In genomic region chr17:43155666-43156065, GRCh38 we compare ENCODE assay signal across 9 cellular contexts. TPM values are rescaled to one million over a fixed set of nuclear protein-coding genes. Genes with fewer than 3 reads are reported as not detected.
"Had no signal": no experiment of that assay in that cellular context is flagged by ENCODE, and none has a peak within 500 bp of the region (broad histone marks: within the 10 kb centered on the region; RNA-seq: fewer than 3 reads in every experiment).

No MANE protein-coding gene starts in this region.

- ATAC-seq: GM12878 had no signal

- DNase-seq: GDM1, GF-D8 had no signal

- H3K4me3 ChIP-seq: GM12878 had no signal

- FAIRE-seq: G401.6, GM12878, GM12891, GM12892, GM18507, GM19239 had no signal

RNA-seq across cellular contexts. Expression of gene TMEM106A, which starts 56.0 kb away (rescaled TPM):
- total RNA-seq: G401 had no signal
